ENCODE assay signal across 8 cellular contexts in genomic region chr13:41411536-41411935, GRCh38.
DNase-seq lines count a peak whose midpoint lies in the region; ATAC-seq and TF ChIP-seq lines count a peak whose summit lies in the region.

No MANE protein-coding gene starts in this region.

- H3K36me3 Mint-ChIP-seq in stimulated activated naive B cell treated with anti-CD40 and anti-IgM and Interleukin-4, amounts not matched to agents 10 μg/mL and 1 μg/mL and 100 μg/mL, for 72 hours = no peaks in the 10 kb centered on the region

- no peaks in the 10 kb centered on the region for H3K9me3 Mint-ChIP-seq in stimulated activated naive B cell treated with anti-CD40 and anti-IgM and Interleukin-4, amounts not matched to agents 10 μg/mL and 1 μg/mL and 100 μg/mL, for 72 hours

- peaks cover 4% of the 10 kb centered on the region in 2 donors for H3K27me3 Mint-ChIP-seq in stimulated activated naive B cell treated with anti-CD40 and anti-IgM and Interleukin-4, amounts not matched to agents 10 μg/mL and 1 μg/mL and 100 μg/mL, for 72 hours

- ATAC-seq in stimulated activated naive B cell treated with anti-CD40 and anti-IgM and Interleukin-4, amounts not matched to agents 10 μg/mL and 1 μg/mL and 100 μg/mL, for 72 hours (replicated peaks) = peak; percentile 48 to 59

- intact Hi-C loops in head of caudate nucleus (cut with DNase I) = no loop called here

- TF ChIP-seq CTCF in GM12874 (IDR thresholded peaks at IDR 0.05; ENCODE audit: insufficient read depth, low read depth, low read length) = 0 out of 2 replicates have a peak, but pooled peaks have one; percentile 3

- no peak overlapping the region for H3K4me3 Mint-ChIP-seq in stimulated activated naive B cell treated with anti-CD40 and anti-IgM and Interleukin-4, amounts not matched to agents 10 μg/mL and 1 μg/mL and 100 μg/mL, for 72 hours

- peak; percentile 70 for DNase-seq in AG08395 (ENCODE audit: low spot score)
- DNase-seq in UCSD-AML1 (lab: John Stamatoyannopoulos, UW; ENCODE audit: unreplicated experiment) = peak; percentile 21
- peak in 37 of 42 donors; percentile 6 to 77 (median 44) for DNase-seq in head of caudate nucleus
- DNase-seq in stimulated activated naive B cell treated with anti-CD40 and anti-IgM and Interleukin-4, amounts not matched to agents 10 μg/mL and 1 μg/mL and 100 μg/mL, for 72 hours = no peak
- no peak for DNase-seq in COLO668 (lab: John Stamatoyannopoulos, UW; ENCODE audit: unreplicated experiment)
- DNase-seq in retina = no peak
- DNase-seq in cerebellar nuclear complex (lab: John Stamatoyannopoulos, UW) = no peak

- H3K27ac Mint-ChIP-seq in stimulated activated naive B cell treated with anti-CD40 and anti-IgM and Interleukin-4, amounts not matched to agents 10 μg/mL and 1 μg/mL and 100 μg/mL, for 72 hours = no peak overlapping the region

- H3K4me1 Mint-ChIP-seq in stimulated activated naive B cell treated with anti-CD40 and anti-IgM and Interleukin-4, amounts not matched to agents 10 μg/mL and 1 μg/mL and 100 μg/mL, for 72 hours = no peaks in the 10 kb centered on the region

Comparison
In these comparisons a context has a peak if more than half of its experiments do, and no peak if none do; other contexts are left out.
1. DNase-seq: peak in AG08395 (single experiment), UCSD-AML1 (single experiment) and head of caudate nucleus (37 of 42); none in stimulated activated naive B cell treated with anti-CD40 and anti-IgM and Interleukin-4, amounts not matched to agents 10 μg/mL and 1 μg/mL and 100 μg/mL, for 72 hours (single experiment), COLO668 (single experiment), retina (single experiment) and cerebellar nuclear complex (0 of 2).